24 cellular contexts compared by ENCODE assay signal in genomic region chr10:62856021-62856420, GRCh38. TPM values are rescaled to one million over a fixed set of nuclear protein-coding genes. Genes with fewer than 3 reads are reported as not detected.
A peak's percentile ranks its signal among the peaks of the same experiment; 100 is the strongest.
DNase-seq lines count a peak whose midpoint lies in the region; ATAC-seq lines count a peak whose summit lies in the region.
"Had no signal": no experiment of that assay in that cellular context is flagged by ENCODE, and none has a peak within 500 bp of the region (broad histone marks: within the 10 kb centered on the region; RNA-seq: fewer than 3 reads in every experiment).

No MANE protein-coding gene starts in this region.

- intact Hi-C loops in activated T-helper 2 cell treated with anti-CD3 and anti-CD28 coated beads, Interferon-gamma antibody, Interleukin-2, Interleukin-4, amounts not matched to agents 10 μg/mL and 5 μg/mL and 100 μg/mL, durations not matched to agents 14 hours and 24 hours and 36 hours (cut with micrococcal nuclease) = loop anchor here (1.0 to 10.0 kb wide), 13 partner anchors 45 to 951 kb away; partner anchors contain the start of genes ARID5B and REEP3

- H3K9me3 Mint-ChIP-seq in activated T-cell treated with anti-CD3 and anti-CD28 coated beads, Interleukin-2, amount 50 U/mL, for 24 hours = no peaks in the 10 kb centered on the region
- H3K9me3 Mint-ChIP-seq in activated T-helper 2 cell treated with anti-CD3 and anti-CD28 coated beads, Interferon-gamma antibody, Interleukin-2, Interleukin-4, amounts not matched to agents 10 μg/mL and 5 μg/mL and 100 μg/mL, durations not matched to agents 14 hours and 24 hours and 36 hours = no peaks in the 10 kb centered on the region
- no peaks in the 10 kb centered on the region for H3K9me3 Mint-ChIP-seq in stimulated activated effector memory CD8-positive, alpha-beta T cell treated with anti-CD3 and anti-CD28 coated beads, Interleukin-12 subunit alpha, Interleukin-12 subunit beta, amount 100 ng/mL, for 72 hours
- H3K9me3 Mint-ChIP-seq: memory B cell, T-cell, type B pancreatic cell had no signal

- peak overlapping the region; percentile 33 for H3K4me3 Mint-ChIP-seq in activated T-cell treated with anti-CD3 and anti-CD28 coated beads, Interleukin-2, amount 50 U/mL, for 24 hours
- peak overlapping the region; percentile 18 for H3K4me3 Mint-ChIP-seq in activated T-helper 2 cell treated with anti-CD3 and anti-CD28 coated beads, Interferon-gamma antibody, Interleukin-2, Interleukin-4, amounts not matched to agents 10 μg/mL and 5 μg/mL and 100 μg/mL, durations not matched to agents 14 hours and 24 hours and 36 hours (ENCODE audit: low read depth)
- peak overlapping the region; percentile 60 for H3K4me3 Mint-ChIP-seq in stimulated activated effector memory CD8-positive, alpha-beta T cell treated with anti-CD3 and anti-CD28 coated beads, Interleukin-12 subunit alpha, Interleukin-12 subunit beta, amount 100 ng/mL, for 72 hours
- H3K4me3 Mint-ChIP-seq: memory B cell, T-cell, type B pancreatic cell had no signal

- H3K4me3 ChIP-seq in Jurkat, Clone E6-1 (ENCODE audit: low read length) = no peak overlapping the region
- H3K4me3 ChIP-seq: SJSA1 had no signal

- no peaks in the 10 kb centered on the region for H3K36me3 Mint-ChIP-seq in activated T-cell treated with anti-CD3 and anti-CD28 coated beads, Interleukin-2, amount 50 U/mL, for 24 hours (ENCODE audit: low read depth)
- peaks cover 4% of the 10 kb centered on the region for H3K36me3 Mint-ChIP-seq in activated T-helper 2 cell treated with anti-CD3 and anti-CD28 coated beads, Interferon-gamma antibody, Interleukin-2, Interleukin-4, amounts not matched to agents 10 μg/mL and 5 μg/mL and 100 μg/mL, durations not matched to agents 14 hours and 24 hours and 36 hours (ENCODE audit: low read depth)
- peaks cover 19% of the 10 kb centered on the region for H3K36me3 Mint-ChIP-seq in stimulated activated effector memory CD8-positive, alpha-beta T cell treated with anti-CD3 and anti-CD28 coated beads, Interleukin-12 subunit alpha, Interleukin-12 subunit beta, amount 100 ng/mL, for 72 hours
- H3K36me3 Mint-ChIP-seq: memory B cell, T-cell, type B pancreatic cell had no signal

- peaks cover 74% of the 10 kb centered on the region for H3K4me1 Mint-ChIP-seq in activated T-cell treated with anti-CD3 and anti-CD28 coated beads, Interleukin-2, amount 50 U/mL, for 24 hours (ENCODE audit: low read depth)
- peaks cover 81% of the 10 kb centered on the region for H3K4me1 Mint-ChIP-seq in activated T-helper 2 cell treated with anti-CD3 and anti-CD28 coated beads, Interferon-gamma antibody, Interleukin-2, Interleukin-4, amounts not matched to agents 10 μg/mL and 5 μg/mL and 100 μg/mL, durations not matched to agents 14 hours and 24 hours and 36 hours (ENCODE audit: low read depth)
- H3K4me1 Mint-ChIP-seq in stimulated activated effector memory CD8-positive, alpha-beta T cell treated with anti-CD3 and anti-CD28 coated beads, Interleukin-12 subunit alpha, Interleukin-12 subunit beta, amount 100 ng/mL, for 72 hours = peaks cover 65% of the 10 kb centered on the region

- ATAC-seq in stimulated activated effector memory CD8-positive, alpha-beta T cell treated with anti-CD3 and anti-CD28 coated beads, Interleukin-12 subunit alpha, Interleukin-12 subunit beta, amount 100 ng/mL, for 72 hours = peak; percentile 73
- ATAC-seq: left cardiac atrium had no signal

- peaks cover under 1% of the 10 kb centered on the region for H3K27me3 Mint-ChIP-seq in activated T-cell treated with anti-CD3 and anti-CD28 coated beads, Interleukin-2, amount 50 U/mL, for 24 hours
- H3K27me3 Mint-ChIP-seq in activated T-helper 2 cell treated with anti-CD3 and anti-CD28 coated beads, Interferon-gamma antibody, Interleukin-2, Interleukin-4, amounts not matched to agents 10 μg/mL and 5 μg/mL and 100 μg/mL, durations not matched to agents 14 hours and 24 hours and 36 hours (ENCODE audit: low read depth) = no peaks in the 10 kb centered on the region
- H3K27me3 Mint-ChIP-seq: memory B cell, type B pancreatic cell had no signal

- H3K27ac Mint-ChIP-seq in activated T-cell treated with anti-CD3 and anti-CD28 coated beads, Interleukin-2, amount 50 U/mL, for 24 hours = peak overlapping the region; percentile 92
- H3K27ac Mint-ChIP-seq in activated T-helper 2 cell treated with anti-CD3 and anti-CD28 coated beads, Interferon-gamma antibody, Interleukin-2, Interleukin-4, amounts not matched to agents 10 μg/mL and 5 μg/mL and 100 μg/mL, durations not matched to agents 14 hours and 24 hours and 36 hours = peak overlapping the region; percentile 75
- H3K27ac Mint-ChIP-seq in stimulated activated effector memory CD8-positive, alpha-beta T cell treated with anti-CD3 and anti-CD28 coated beads, Interleukin-12 subunit alpha, Interleukin-12 subunit beta, amount 100 ng/mL, for 72 hours = peak overlapping the region; percentile 63
- H3K27ac Mint-ChIP-seq: memory B cell, T-cell, type B pancreatic cell had no signal

- DNase-seq in activated T-cell treated with anti-CD3 and anti-CD28 coated beads, Interleukin-2, amount 50 U/mL, for 24 hours = no peak
- no peak for DNase-seq in activated T-cell treated with anti-CD3 and anti-CD28 coated beads, Interleukin-2, amount 50 U/mL, for 48 hours
- DNase-seq in Jurkat, Clone E6-1 (ENCODE audit: low read depth, low spot score) = peak; percentile 25
- no peak for DNase-seq in activated T-helper 2 cell treated with anti-CD3 and anti-CD28 coated beads, Interferon-gamma antibody, Interleukin-2, Interleukin-4, amounts not matched to agents 10 μg/mL and 5 μg/mL and 100 μg/mL, durations not matched to agents 14 hours and 24 hours and 36 hours (ENCODE audit: low spot score)
- no peak for DNase-seq in stimulated activated effector memory CD8-positive, alpha-beta T cell treated with anti-CD3 and anti-CD28 coated beads, Interleukin-12 subunit alpha, Interleukin-12 subunit beta, amount 100 ng/mL, for 72 hours (ENCODE audit: low spot score in 2 of 2)
- no peak for DNase-seq in NK-92 (lab: John Stamatoyannopoulos, UW; ENCODE audit: unreplicated experiment)
- no peak for DNase-seq in NCI-H2171 treated with DMSO at 0.1 percent for 48 hours (lab: John Stamatoyannopoulos, UW)
- no peak for DNase-seq in effector CD8-positive, alpha-beta T cell (lab: John Stamatoyannopoulos, UW)
- DNase-seq: activated CD4-positive, alpha-beta T cell treated with anti-CD3 and anti-CD28 coated beads for 4 hours; effector CD4-positive, alpha-beta T cell; erythroblast; H7; Kasumi-1; left cardiac atrium; NCI-H1694 treated with DMSO at 0.1 percent for 48 hours; NCI-H2171; NCI-H524; NK-92 treated with Interleukin-12 subunit alpha and Interleukin-12 subunit beta, amount 100 ng/mL, for 24 hours; nucleus accumbens; stimulated activated CD8-positive, alpha-beta memory T cell treated with anti-CD3 and anti-CD28 coated beads, Interleukin-4, amount 100 ng/mL, for 48 hours; T-cell had no signal

RNA-seq across cellular contexts. Expression of gene EGR2, which starts 39.9 kb away (rescaled TPM):
- polyA plus RNA-seq in Jurkat, Clone E6-1 (2012; ENCODE audit: insufficient read depth, insufficient read length) = 1.3 TPM
- 126 and 137 TPM in 2 replicates for total RNA-seq in activated T-helper 2 cell treated with anti-CD3 and anti-CD28 coated beads, Interferon-gamma antibody, Interleukin-2, Interleukin-4, amounts not matched to agents 10 μg/mL and 5 μg/mL and 100 μg/mL, durations not matched to agents 14 hours and 24 hours and 36 hours
- total RNA-seq: SJSA1 had no signal

RNA-seq across cellular contexts. Expression of gene ADO, which starts 51.5 kb away (rescaled TPM):
- polyA plus RNA-seq in Jurkat, Clone E6-1 (2012; ENCODE audit: insufficient read depth, insufficient read length) = 12.7 TPM
- total RNA-seq in activated T-helper 2 cell treated with anti-CD3 and anti-CD28 coated beads, Interferon-gamma antibody, Interleukin-2, Interleukin-4, amounts not matched to agents 10 μg/mL and 5 μg/mL and 100 μg/mL, durations not matched to agents 14 hours and 24 hours and 36 hours = 34.1 and 35.1 TPM in 2 replicates
